Comparison of ENCODE assay signal across 8 cellular contexts in genomic region chr20:3209946-3210317, GRCh38. TPM values are rescaled to one million over a fixed set of nuclear protein-coding genes. Genes with fewer than 3 reads are reported as not detected.
DNase-seq lines count a peak whose midpoint lies in the region; ATAC-seq and TF ChIP-seq lines count a peak whose summit lies in the region.

No MANE protein-coding gene starts in this region.

- DNase-seq in HFF-Myc (ENCODE audit: extremely low read depth, low read depth) = no peak
- no peak for DNase-seq in activated T-cell treated with anti-CD3 and anti-CD28 coated beads, Interleukin-2, amount 50 U/mL, for 72 hours
- no peak for DNase-seq in left ventricle myocardium inferior
- no peak for DNase-seq in sigmoid colon
- DNase-seq in NCI-H2029 (lab: John Stamatoyannopoulos, UW) = no peak
- DNase-seq in retina = no peak
- DNase-seq in H4 (ENCODE audit: low spot score) = no peak

- H3K4me3 ChIP-seq in HFF-Myc (replicated peaks; ENCODE audit: low read depth, low read length) = peak overlapping the region; percentile 82
- peak overlapping the region; percentile 80 for H3K4me3 ChIP-seq in left ventricle myocardium inferior
- peak overlapping the region; percentile 69 to 85 (median 76) for H3K4me3 ChIP-seq in sigmoid colon

- H3K27ac Mint-ChIP-seq in activated T-cell treated with anti-CD3 and anti-CD28 coated beads, Interleukin-2, amount 50 U/mL, for 72 hours = peak overlapping the region; percentile 92

- H3K36me3 ChIP-seq in left ventricle myocardium inferior = peaks cover 18% of the 10 kb centered on the region
- H3K36me3 ChIP-seq in sigmoid colon = peaks cover 0 to 13% (median 4%) of the 10 kb centered on the region in 4 donors

- peaks cover 44% of the 10 kb centered on the region for H3K4me1 Mint-ChIP-seq in activated T-cell treated with anti-CD3 and anti-CD28 coated beads, Interleukin-2, amount 50 U/mL, for 72 hours (ENCODE audit: low read depth)

- H3K9me3 ChIP-seq in left ventricle myocardium inferior (replicated peaks) (no peaks in the 10 kb centered on the region), sigmoid colon (no peaks in the 10 kb centered on the region)

- WGBS in sigmoid colon, 2 donors = 1 to 2% methylated on average over 10 of the region's 10 CpGs

- H3K9me3 Mint-ChIP-seq in activated T-cell treated with anti-CD3 and anti-CD28 coated beads, Interleukin-2, amount 50 U/mL, for 72 hours = no peaks in the 10 kb centered on the region

- intact Hi-C loops in left ventricle myocardium inferior (cut with micrococcal nuclease) = no loop called here
- intact Hi-C loops in sigmoid colon (cut with DNase I) = loop anchor here (5.0 kb wide), 1 partner anchor 38 kb away; the partner anchor contains the start of gene LZTS3

- H3K4me1 ChIP-seq in left ventricle myocardium inferior (peaks cover 28% of the 10 kb centered on the region), sigmoid colon (peaks cover 0 to 13% (median 11%) of the 10 kb centered on the region in 4 donors)

- H3K27ac ChIP-seq in 22Rv1 = peak overlapping the region; percentile 78
- H3K27ac ChIP-seq in left ventricle myocardium inferior (replicated peaks) = peak overlapping the region; percentile 88
- peak overlapping the region; percentile 76 to 84 (median 80) for H3K27ac ChIP-seq in sigmoid colon

- TF ChIP-seq POLR2A in sigmoid colon (IDR thresholded peaks at IDR 0.05) = no peak

- no peak for TF ChIP-seq EP300 in sigmoid colon (IDR thresholded peaks at IDR 0.05)

- peaks cover 12% of the 10 kb centered on the region in 2 donors for H3K36me3 Mint-ChIP-seq in activated T-cell treated with anti-CD3 and anti-CD28 coated beads, Interleukin-2, amount 50 U/mL, for 72 hours (ENCODE audit: insufficient read depth in 2 of 2)

- no peaks in the 10 kb centered on the region for H3K27me3 Mint-ChIP-seq in activated T-cell treated with anti-CD3 and anti-CD28 coated beads, Interleukin-2, amount 50 U/mL, for 72 hours (ENCODE audit: low read depth)

- ATAC-seq in activated T-cell treated with anti-CD3 and anti-CD28 coated beads, Interleukin-2, amount 50 U/mL, for 72 hours (replicated peaks in 1 of 2) = peak; percentile 50 to 59

- peak overlapping the region; percentile 89 to 100 for H3K4me3 Mint-ChIP-seq in activated T-cell treated with anti-CD3 and anti-CD28 coated beads, Interleukin-2, amount 50 U/mL, for 72 hours

- no peak for TF ChIP-seq CTCF in 22Rv1 (IDR thresholded peaks at IDR 0.05)
- no peak for TF ChIP-seq CTCF in HFF-Myc (IDR thresholded peaks at IDR 0.05; ENCODE audit: low read depth, low read length, missing control alignments)
- TF ChIP-seq CTCF in left ventricle myocardium inferior (IDR thresholded peaks at IDR 0.05; ENCODE audit: borderline replicate concordance) = no peak
- no peak for TF ChIP-seq CTCF in sigmoid colon (IDR thresholded peaks at IDR 0.05)

- no peaks in the 10 kb centered on the region for H3K27me3 ChIP-seq in left ventricle myocardium inferior (ENCODE audit: low read depth)
- no peaks in the 10 kb centered on the region for H3K27me3 ChIP-seq in sigmoid colon

RNA-seq across cellular contexts. Expression of gene ITPA, which starts 0.6 kb away (rescaled TPM):
- total RNA-seq in activated T-cell treated with anti-CD3 and anti-CD28 coated beads, Interleukin-2, amount 50 U/mL, for 72 hours = 10 to 100 TPM; 66.0 to 67.0 TPM
- total RNA-seq in left ventricle myocardium inferior (17.2 TPM), sigmoid colon (10 to 100 TPM; 17.1 to 31.7 (median 22.6) TPM)
- polyA plus RNA-seq in sigmoid colon = 10 to 100 TPM; 47.4 to 92.5 (median 47.9) TPM
- 55.6 and 70.1 TPM in 2 replicates for total RNA-seq in H4 (2014; rRNA removed; shearing (Covaris generic))

RNA-seq across cellular contexts. Expression of gene DDRGK1, which starts 5.5 kb away (rescaled TPM):
- 10 to 100 TPM; 83.6 to 89.3 TPM for total RNA-seq in activated T-cell treated with anti-CD3 and anti-CD28 coated beads, Interleukin-2, amount 50 U/mL, for 72 hours
- total RNA-seq in left ventricle myocardium inferior = 30.0 TPM
- total RNA-seq in sigmoid colon = 10 to 100 TPM; 56.0 to 86.1 (median 73.6) TPM
- polyA plus RNA-seq in sigmoid colon = 10 to 100 TPM; 16.8 to 74.3 (median 19.9) TPM
- 37.1 and 46.2 TPM in 2 replicates for total RNA-seq in H4 (2014; rRNA removed; shearing (Covaris generic))

RNA-seq across cellular contexts. Expression of gene SLC4A11, which starts 29.1 kb away (rescaled TPM):
- total RNA-seq in activated T-cell treated with anti-CD3 and anti-CD28 coated beads, Interleukin-2, amount 50 U/mL, for 72 hours = 1 to 10 TPM in 1 of 2 donors, under 1 TPM in 1; 0.53 to 1.9 TPM
- total RNA-seq in left ventricle myocardium inferior (0.11 TPM), sigmoid colon (under 1 TPM in 1 of 4 donors, not detected in 3; 0.36 TPM)
- polyA plus RNA-seq in sigmoid colon = 1 to 10 TPM in 1 of 3 donors, not detected in 2; 2.1 TPM
- 0.93 TPM in 1 of 2 replicates, not detected in the other for total RNA-seq in H4 (2014; rRNA removed; shearing (Covaris generic))

RNA-seq across cellular contexts. Expression of gene LZTS3, which starts 36.6 kb away (rescaled TPM):
- total RNA-seq in activated T-cell treated with anti-CD3 and anti-CD28 coated beads, Interleukin-2, amount 50 U/mL, for 72 hours = 1 to 10 TPM; 3.1 to 3.5 TPM
- total RNA-seq in left ventricle myocardium inferior = 13.4 TPM
- 1 to 10 TPM; 5.4 to 9.4 (median 8.4) TPM for total RNA-seq in sigmoid colon
- 10 to 100 TPM in 1 of 3 donors, 1 to 10 TPM in 2; 2.4 to 10.5 (median 2.5) TPM for polyA plus RNA-seq in sigmoid colon
- 1.7 and 2.0 TPM in 2 replicates for total RNA-seq in H4 (2014; rRNA removed; shearing (Covaris generic))

RNA-seq across cellular contexts. Expression of gene FASTKD5, which starts 50.3 kb away (rescaled TPM):
- 10 to 100 TPM; 22.1 to 22.6 TPM for total RNA-seq in activated T-cell treated with anti-CD3 and anti-CD28 coated beads, Interleukin-2, amount 50 U/mL, for 72 hours
- total RNA-seq in left ventricle myocardium inferior (27.8 TPM), sigmoid colon (10 to 100 TPM in 2 of 4 donors, 1 to 10 TPM in 2; 9.1 to 12.5 (median 10.3) TPM)
- 10 to 100 TPM in 2 of 3 donors, 1 to 10 TPM in 1; 7.2 to 14.4 (median 11.3) TPM for polyA plus RNA-seq in sigmoid colon
- total RNA-seq in H4 (2014; rRNA removed; shearing (Covaris generic)) = 21.8 and 23.1 TPM in 2 replicates
